ENCODE assay signal across 18 cellular contexts in the genomic region with DNA sequence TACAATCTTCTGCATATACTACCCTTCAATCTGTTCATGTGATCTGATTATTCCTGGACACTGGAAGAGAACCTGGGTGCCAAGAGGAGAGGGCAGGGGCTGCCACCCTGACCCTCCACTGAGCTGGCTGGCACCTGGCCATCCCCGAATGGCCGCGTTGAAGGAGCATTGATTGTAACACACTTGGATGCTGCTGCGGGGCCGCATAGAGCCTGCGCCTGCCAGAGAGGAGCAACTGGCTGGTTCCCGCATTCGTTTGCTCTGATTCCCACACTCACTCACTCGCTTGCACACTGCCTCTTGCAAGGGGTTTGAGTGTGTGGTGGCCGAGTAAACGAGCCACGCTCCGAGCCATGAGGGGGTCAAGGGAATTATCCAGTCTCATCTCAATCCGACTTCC.
"Had no signal": no experiment of that assay in that cellular context is flagged by ENCODE, and none has a peak within 500 bp of the region (broad histone marks: within the 10 kb centered on the region; RNA-seq: fewer than 3 reads in every experiment).

No MANE protein-coding gene starts in this region.

- ATAC-seq: activated naive CD4-positive, alpha-beta T cell treated with anti-CD3 and anti-CD28 coated beads, Interleukin-2, amount 50 U/mL, for 72 hours; body of pancreas; esophagus mucosa; natural killer cell; right cardiac atrium; stimulated activated naive CD8-positive, alpha-beta T cell treated with anti-CD3 and anti-CD28 coated beads, Interleukin-15, Interleukin-2, amounts not matched to agents 100 U/mL and 50 U/mL, for 24 hours had no signal

- H3K4me3 ChIP-seq: body of pancreas, colonic mucosa, gastrocnemius medialis, heart left ventricle, transverse colon, vagina had no signal

- DNase-seq: activated CD4-positive, alpha-beta T cell treated with anti-CD3 and anti-CD28 coated beads, Interleukin-2, amount 50 U/mL, for 48 hours; activated gamma-delta T cell treated with Interleukin-2 at 50 U/mL for 16 hours; activated T-cell treated with anti-CD3 and anti-CD28 coated beads for 4 hours; colonic mucosa; gastrocnemius medialis; heart left ventricle; left ventricle myocardium superior; mesenchymal stem cell; natural killer cell; right cardiac atrium; stimulated activated CD4-positive, alpha-beta T cell treated with anti-CD3 and anti-CD28 coated beads, Interleukin-2, amount 100 ng/mL, for 24 hours; stimulated activated naive CD8-positive, alpha-beta T cell treated with anti-CD3 and anti-CD28 coated beads, Interleukin-15, Interleukin-2, amounts not matched to agents 100 U/mL and 50 U/mL, for 24 hours; SW 1271; transverse colon had no signal

- H3K4me1 ChIP-seq: body of pancreas, colonic mucosa, heart left ventricle, vagina had no signal

- H3K9me3 ChIP-seq: body of pancreas, colonic mucosa, gastrocnemius medialis, heart left ventricle, transverse colon, vagina had no signal

- H3K27me3 ChIP-seq: body of pancreas, colonic mucosa, gastrocnemius medialis, heart left ventricle, transverse colon, vagina had no signal

- H3K27ac ChIP-seq: body of pancreas, colonic mucosa, gastrocnemius medialis, heart left ventricle, vagina had no signal
